ENCODE assay signal across 12 cellular contexts in genomic region chr9:80797841-80798688, GRCh38.
A peak's percentile ranks its signal among the peaks of the same experiment; 100 is the strongest.
DNase-seq lines count a peak whose midpoint lies in the region; ATAC-seq and TF ChIP-seq lines count a peak whose summit lies in the region.
"Had no signal": no experiment of that assay in that cellular context is flagged by ENCODE, and none has a peak within 500 bp of the region (broad histone marks: within the 10 kb centered on the region; RNA-seq: fewer than 3 reads in every experiment).

No MANE protein-coding gene starts in this region.

- no peaks in the 10 kb centered on the region for H3K27me3 Mint-ChIP-seq in glutamatergic neuron (ENCODE audit: unreplicated experiment)
- H3K27me3 Mint-ChIP-seq: activated B cell treated with CpG ODN at 0.5 μM for 24 hours had no signal

- in situ Hi-C loops in SK-MEL-5 (cut with HindIII; ENCODE audit: low pct_unique_long_range_greater_than_20kb, low sequenced_read_pairs) = no loop called here

- peak; percentile 38 for DNase-seq in DMS79 treated with DMSO at 0.1 percent for 48 hours (lab: John Stamatoyannopoulos, UW)
- DNase-seq in SK-MEL-5 (ENCODE audit: low read depth, low spot score) = peak; percentile 73
- DNase-seq in glutamatergic neuron = no peak
- peak; percentile 60 for DNase-seq in putamen (ENCODE audit: low spot score)
- DNase-seq in UCSD-AML1 (lab: John Stamatoyannopoulos, UW; ENCODE audit: unreplicated experiment) = no peak
- DNase-seq in activated T-cell treated with anti-CD3 and anti-CD28 coated beads for 4 hours = no peak
- no peak for DNase-seq in GM20000 (ENCODE audit: low spot score)
- DNase-seq: activated B cell treated with CpG ODN at 0.5 μM for 24 hours, Caco-2, immature natural killer cell, NCI-H1048 had no signal

- H3K36me3 Mint-ChIP-seq in glutamatergic neuron (ENCODE audit: unreplicated experiment) = peaks cover 4% of the 10 kb centered on the region
- H3K36me3 Mint-ChIP-seq: immature natural killer cell had no signal

- H3K9me3 Mint-ChIP-seq in glutamatergic neuron (ENCODE audit: unreplicated experiment) = peaks cover 2% of the 10 kb centered on the region

- peaks cover 26% of the 10 kb centered on the region for H3K4me1 Mint-ChIP-seq in glutamatergic neuron (ENCODE audit: low read depth, unreplicated experiment)
- H3K4me1 Mint-ChIP-seq: activated B cell treated with CpG ODN at 0.5 μM for 24 hours, immature natural killer cell had no signal

- TF ChIP-seq CTCF in glutamatergic neuron (IDR thresholded peaks at IDR 0.05; ENCODE audit: partially characterized antibody, unreplicated experiment) (no peak), GM20000 (IDR thresholded peaks at IDR 0.05; ENCODE audit: extremely low read depth, missing control alignments) (no peak)

- peak overlapping the region; percentile 94 for H3K27ac Mint-ChIP-seq in glutamatergic neuron (ENCODE audit: unreplicated experiment)
- H3K27ac Mint-ChIP-seq: activated B cell treated with CpG ODN at 0.5 μM for 24 hours, immature natural killer cell had no signal

- ATAC-seq in GM19324 (IDR thresholded peaks at IDR 0.05; ENCODE audit: low FRiP score, unreplicated experiment) = no peak

- peak overlapping the region; percentile 60 for H3K4me3 Mint-ChIP-seq in glutamatergic neuron (ENCODE audit: unreplicated experiment)
- H3K4me3 Mint-ChIP-seq: activated B cell treated with CpG ODN at 0.5 μM for 24 hours, immature natural killer cell had no signal

Comparison
In these comparisons a context has a peak if more than half of its experiments do, and no peak if none do; other contexts are left out.
1. DNase-seq: peak in DMS79 treated with DMSO at 0.1 percent for 48 hours (single experiment), SK-MEL-5 (single experiment) and putamen (single experiment); none in glutamatergic neuron (single experiment), UCSD-AML1 (single experiment), activated T-cell treated with anti-CD3 and anti-CD28 coated beads for 4 hours (single experiment) and GM20000 (single experiment).